ENCODE assay signal across 22 cellular contexts in genomic region chr4:78197947-78198346, GRCh38.
"Had no signal": no experiment of that assay in that cellular context is flagged by ENCODE, and none has a peak within 500 bp of the region (broad histone marks: within the 10 kb centered on the region; RNA-seq: fewer than 3 reads in every experiment).

No MANE protein-coding gene starts in this region.

- H3K9me3 ChIP-seq: SK-N-SH had no signal

- H3K4me1 Mint-ChIP-seq: T-cell had no signal

- H3K27ac ChIP-seq: KMS-11, RWPE1 had no signal

- DNase-seq: IMR-90, Kasumi-1, NCI-H1092, NCI-H1105 treated with DMSO at 0.1 percent for 48 hours, NCI-H1436, NCI-H187, NCI-H2029, NCI-H2171 treated with DMSO at 0.1 percent for 48 hours, NCI-H345, NCI-H524, NCI-H526 treated with DMSO at 0.1 percent for 48 hours, NCI-H748 treated with DMSO at 0.1 percent for 48 hours, PC-3, SHP77, SK-N-SH, SW 1271, T-cell had no signal

- H3K36me3 Mint-ChIP-seq: T-cell had no signal

- H3K9me3 Mint-ChIP-seq: T-helper 1 cell treated with Interleukin-12 subunit alpha and Interleukin-12 subunit beta and Interleukin-4 antibody, amounts not matched to agents 30 μg/mL and 1 μg/mL, for 36 hours had no signal

- ATAC-seq: HepG2, Panc1, PC-3, T-cell had no signal

- H3K27ac Mint-ChIP-seq: T-cell; T-helper 1 cell treated with Interleukin-12 subunit alpha and Interleukin-12 subunit beta and Interleukin-4 antibody, amounts not matched to agents 30 μg/mL and 1 μg/mL, for 36 hours had no signal

- H3K4me3 Mint-ChIP-seq: T-cell; T-helper 1 cell treated with Interleukin-12 subunit alpha and Interleukin-12 subunit beta and Interleukin-4 antibody, amounts not matched to agents 30 μg/mL and 1 μg/mL, for 36 hours had no signal
